8 cellular contexts compared by ENCODE assay signal in the genomic region with DNA sequence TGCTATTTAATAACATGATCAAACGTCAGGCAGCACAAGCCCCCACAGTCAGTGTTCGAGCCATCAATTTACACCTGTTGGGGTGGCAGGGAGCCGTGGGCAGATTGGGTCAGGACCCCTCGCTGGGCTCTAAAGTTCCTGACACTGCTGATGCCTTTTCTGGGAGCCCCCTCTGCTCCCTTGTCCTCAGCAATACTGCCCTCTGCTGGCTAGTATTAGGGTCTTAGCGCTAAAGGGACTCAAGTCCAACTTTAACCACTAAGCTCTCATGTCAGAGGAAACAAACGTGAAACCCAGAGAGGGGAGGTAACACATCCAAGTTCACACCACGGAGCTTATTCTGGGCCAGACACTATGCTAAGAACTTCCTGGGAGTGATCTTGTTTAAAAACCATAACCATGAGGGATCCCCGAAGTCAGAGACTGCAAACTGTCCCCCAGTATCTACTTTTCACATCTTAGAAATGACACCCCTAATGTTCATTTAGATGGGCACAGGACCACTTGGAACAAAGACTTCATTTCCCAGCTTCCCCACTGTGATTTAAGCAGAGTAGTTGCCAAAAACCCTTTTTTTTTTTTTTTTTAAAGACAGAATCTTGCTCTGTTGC. TPM values are rescaled to one million over a fixed set of nuclear protein-coding genes. Genes with fewer than 3 reads are reported as not detected.
DNase-seq lines count a peak whose midpoint lies in the region; ATAC-seq lines count a peak whose summit lies in the region.

No MANE protein-coding gene starts in this region.

- ATAC-seq in GM18519 (IDR thresholded peaks at IDR 0.05; ENCODE audit: low FRiP score, unreplicated experiment): no peak

- peak; percentile 5 to 51 for DNase-seq in NCI-H446 (lab: John Stamatoyannopoulos, UW)
- no peak for DNase-seq in NCI-H446 treated with DMSO at 0.1 percent for 48 hours (lab: John Stamatoyannopoulos, UW)
- peak; percentile 84 for DNase-seq in HuH-7 (ENCODE audit: low spot score)
- DNase-seq in RPMI7951 (ENCODE audit: low read depth): peak; percentile 62
- DNase-seq in dedifferentiated amniotic fluid mesenchymal stem cell (ENCODE audit: extremely low spot score): peak; percentile 67
- peak; percentile 82 to 88 for DNase-seq in lung microvascular endothelial cell (ENCODE audit: low read depth in 2 of 2)
- no peak for DNase-seq in activated effector memory CD4-positive, alpha-beta T cell treated with Interleukin-2 at 50 U/mL for 16 hours

RNA-seq across cellular contexts. Expression of a gene that starts 20.4 kb away (rescaled TPM):
- 8.1 and 8.9 TPM in 2 replicates for total RNA-seq in RPMI7951 (2014; rRNA removed; shearing (Covaris generic))
- total RNA-seq in lung microvascular endothelial cell: 6.3 and 7.3 TPM in 2 replicates

RNA-seq across cellular contexts. Expression of a gene that starts 31.5 kb away (rescaled TPM):
- 3.2 and 4.6 TPM in 2 replicates for total RNA-seq in RPMI7951 (2014; rRNA removed; shearing (Covaris generic))
- total RNA-seq in lung microvascular endothelial cell: under 0.01 and 0.22 TPM in 2 replicates

Comparison
In these comparisons a context has a peak if more than half of its experiments do, and no peak if none do; other contexts are left out.
1. DNase-seq: peak in NCI-H446 (2 of 2), HuH-7 (single experiment), RPMI7951 (single experiment), dedifferentiated amniotic fluid mesenchymal stem cell (single experiment) and lung microvascular endothelial cell (2 of 2); none in NCI-H446 treated with DMSO at 0.1 percent for 48 hours (single experiment) and activated effector memory CD4-positive, alpha-beta T cell treated with Interleukin-2 at 50 U/mL for 16 hours (single experiment).